8 cellular contexts compared by ENCODE assay signal in the genomic region with DNA sequence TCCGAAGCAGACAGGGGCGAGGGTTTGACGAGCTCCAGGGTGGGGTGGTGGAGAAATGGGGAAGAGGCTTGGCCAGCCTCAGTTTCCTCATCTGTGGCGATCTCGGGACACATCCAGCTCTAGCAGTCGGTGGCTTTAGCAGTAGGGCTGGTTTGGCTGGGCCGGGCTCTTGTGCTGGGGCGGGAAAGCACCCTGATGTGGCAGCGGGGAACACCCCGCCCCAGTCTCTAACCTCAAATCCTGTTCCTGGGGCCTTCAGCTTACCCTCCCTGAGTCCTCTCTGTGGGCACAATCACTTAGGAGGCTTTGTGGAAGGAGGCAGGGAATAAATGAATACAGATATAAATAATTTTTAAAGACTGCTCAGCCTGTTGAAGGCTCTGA. TPM values are rescaled to one million over a fixed set of nuclear protein-coding genes. Genes with fewer than 3 reads are reported as not detected.
DNase-seq lines count a peak whose midpoint lies in the region; ATAC-seq and TF ChIP-seq lines count a peak whose summit lies in the region.

No MANE protein-coding gene starts in this region.

- H3K4me1 Mint-ChIP-seq in CD14-positive monocyte (peaks cover 72% of the 10 kb centered on the region), endothelial cell (ENCODE audit: unreplicated experiment) (peaks cover 7% of the 10 kb centered on the region), natural killer cell (peaks cover 35 to 47% of the 10 kb centered on the region in 2 donors)
- H3K4me1 Mint-ChIP-seq in stimulated activated naive CD8-positive, alpha-beta T cell treated with anti-CD3 and anti-CD28 coated beads, Interleukin-15, amount 100 ng/mL, for 72 hours = peaks cover 65% of the 10 kb centered on the region

- H3K27me3 Mint-ChIP-seq in CD14-positive monocyte (ENCODE audit: low read depth in 3 of 3) (peaks cover 0 to 4% (median 0%) of the 10 kb centered on the region in 3 donors), endothelial cell (ENCODE audit: unreplicated experiment) (peaks cover 10% of the 10 kb centered on the region), natural killer cell (ENCODE audit: low read depth in 2 of 2) (no peaks in the 10 kb centered on the region)
- H3K27me3 Mint-ChIP-seq in stimulated activated naive CD8-positive, alpha-beta T cell treated with anti-CD3 and anti-CD28 coated beads, Interleukin-15, amount 100 ng/mL, for 72 hours = no peaks in the 10 kb centered on the region

- TF ChIP-seq CTCF in CD14-positive monocyte (IDR thresholded peaks at IDR 0.05) (no peak), KMS-11 (conservative IDR thresholded peaks at IDR 0.05; ENCODE audit: low read depth, low read length) (no peak), endothelial cell (IDR thresholded peaks at IDR 0.05; ENCODE audit: unreplicated experiment) (no peak), natural killer cell (IDR thresholded peaks at IDR 0.05) (no peak)

- H3K36me3 Mint-ChIP-seq in CD14-positive monocyte (peaks cover 22 to 43% of the 10 kb centered on the region in 2 donors), endothelial cell (ENCODE audit: low read depth, unreplicated experiment) (peaks cover 9% of the 10 kb centered on the region), natural killer cell (no peaks in the 10 kb centered on the region)

- H3K27ac Mint-ChIP-seq in CD14-positive monocyte (peak overlapping the region; percentile 95 to 99 (median 98)), endothelial cell (ENCODE audit: unreplicated experiment) (peak overlapping the region; percentile 15), natural killer cell (peak overlapping the region; percentile 93 to 95)
- peak overlapping the region; percentile 98 to 99 for H3K27ac Mint-ChIP-seq in stimulated activated naive CD8-positive, alpha-beta T cell treated with anti-CD3 and anti-CD28 coated beads, Interleukin-15, amount 100 ng/mL, for 72 hours

- no peaks in the 10 kb centered on the region for H4K20me1 ChIP-seq in KMS-11 (ENCODE audit: insufficient read depth)

- H3K4me3 ChIP-seq in KMS-11 (IDR thresholded peaks at IDR 0.05; ENCODE audit: insufficient read depth, low read depth, low read length) = peak overlapping the region; percentile 97

- intact Hi-C loops in CD14-positive monocyte (cut with micrococcal nuclease) (no loop called here), natural killer cell (cut with micrococcal nuclease) (no loop called here)

- H3K9me3 Mint-ChIP-seq in CD14-positive monocyte (peaks cover 0 to 3% (median 0%) of the 10 kb centered on the region in 7 donors), endothelial cell (ENCODE audit: unreplicated experiment) (no peaks in the 10 kb centered on the region), natural killer cell (no peaks in the 10 kb centered on the region)
- no peaks in the 10 kb centered on the region for H3K9me3 Mint-ChIP-seq in stimulated activated naive CD8-positive, alpha-beta T cell treated with anti-CD3 and anti-CD28 coated beads, Interleukin-15, amount 100 ng/mL, for 72 hours

- peak overlapping the region; percentile 100 for H3K4me3 Mint-ChIP-seq in CD14-positive monocyte
- peak overlapping the region; percentile 98 for H3K4me3 Mint-ChIP-seq in endothelial cell (ENCODE audit: unreplicated experiment)
- peak overlapping the region; percentile 94 for H3K4me3 Mint-ChIP-seq in natural killer cell
- H3K4me3 Mint-ChIP-seq in stimulated activated naive CD8-positive, alpha-beta T cell treated with anti-CD3 and anti-CD28 coated beads, Interleukin-15, amount 100 ng/mL, for 72 hours = peak overlapping the region; percentile 95 to 96

- H3K4me2 ChIP-seq in KMS-11 = peak overlapping the region; percentile 83

- peak overlapping the region; percentile 67 for H3K9ac ChIP-seq in KMS-11

- H3K4me1 ChIP-seq in KMS-11 (ENCODE audit: low read depth, poor library complexity, severe bottlenecking) = peaks cover 63% of the 10 kb centered on the region

- DNase-seq in CD14-positive monocyte (ENCODE audit: low spot score) (peak; percentile 66), endothelial cell (ENCODE audit: low spot score) (no peak), natural killer cell (peak; percentile 69), amniotic stem cell (lab: John Stamatoyannopoulos, UW) (no peak)
- DNase-seq in activated CD8-positive, alpha-beta memory T cell treated with anti-CD3 and anti-CD28 coated beads for 1 hour (ENCODE audit: extremely low read depth in 1 of 2, low read depth in 1 of 2) = peak; percentile 22 to 48
- peak; percentile 61 to 79 for DNase-seq in stimulated activated naive CD8-positive, alpha-beta T cell treated with anti-CD3 and anti-CD28 coated beads, Interleukin-15, amount 100 ng/mL, for 72 hours

- no peaks in the 10 kb centered on the region for H3K36me3 ChIP-seq in KMS-11 (ENCODE audit: insufficient read depth)

- H3K27me3 ChIP-seq in KMS-11 (ENCODE audit: insufficient read depth, low read depth) = no peaks in the 10 kb centered on the region

- H3K79me2 ChIP-seq in KMS-11 (ENCODE audit: insufficient read depth, low read depth) = peaks cover 57% of the 10 kb centered on the region

- peak; percentile 34 for ATAC-seq in GM21381 (IDR thresholded peaks at IDR 0.05; ENCODE audit: unreplicated experiment)
- ATAC-seq in natural killer cell = peak; percentile 61 to 73 (median 70)
- peak; percentile 59 for ATAC-seq in stimulated activated naive CD8-positive, alpha-beta T cell treated with anti-CD3 and anti-CD28 coated beads, Interleukin-15, amount 100 ng/mL, for 72 hours

- H2AFZ ChIP-seq in KMS-11 (ENCODE audit: low read depth) = peak overlapping the region; percentile 48

- H3K27ac ChIP-seq in KMS-11 = peak overlapping the region; percentile 60

RNA-seq across cellular contexts. Expression of a gene that starts 1.1 kb away (rescaled TPM):
- 10 to 100 TPM; 43.2 to 52.5 TPM for polyA plus RNA-seq in CD14-positive monocyte
- total RNA-seq in endothelial cell (ENCODE audit: unreplicated experiment) (10.8 TPM), natural killer cell (10 to 100 TPM; 27.2 to 41.4 (median 35.6) TPM)

RNA-seq across cellular contexts. Expression of a gene that starts 26.5 kb away (rescaled TPM):
- 10 to 100 TPM; 33.6 to 38.5 TPM for polyA plus RNA-seq in CD14-positive monocyte
- total RNA-seq in endothelial cell (ENCODE audit: unreplicated experiment) (121 TPM), natural killer cell (10 to 100 TPM; 24.5 to 38.4 (median 34.8) TPM)

Comparison
In these comparisons a context has a peak if more than half of its experiments do, and no peak if none do; other contexts are left out.
1. DNase-seq: peak in CD14-positive monocyte (single experiment), activated CD8-positive, alpha-beta memory T cell treated with anti-CD3 and anti-CD28 coated beads for 1 hour (2 of 2), natural killer cell (single experiment) and stimulated activated naive CD8-positive, alpha-beta T cell treated with anti-CD3 and anti-CD28 coated beads, Interleukin-15, amount 100 ng/mL, for 72 hours (2 of 2); none in endothelial cell (single experiment) and amniotic stem cell (single experiment).
2. H3K27ac Mint-ChIP-seq: peak in every context shown above with its lines; median percentile 98 in stimulated activated naive CD8-positive, alpha-beta T cell treated with anti-CD3 and anti-CD28 coated beads, Interleukin-15, amount 100 ng/mL, for 72 hours; 98 in CD14-positive monocyte; 94 in natural killer cell; 15 in endothelial cell.
3. Peak in every context shown above with its lines, with median percentiles within 50 percentile points of each other: H3K4me3 Mint-ChIP-seq and ATAC-seq.